16 cellular contexts compared by ENCODE assay signal in the genomic region with DNA sequence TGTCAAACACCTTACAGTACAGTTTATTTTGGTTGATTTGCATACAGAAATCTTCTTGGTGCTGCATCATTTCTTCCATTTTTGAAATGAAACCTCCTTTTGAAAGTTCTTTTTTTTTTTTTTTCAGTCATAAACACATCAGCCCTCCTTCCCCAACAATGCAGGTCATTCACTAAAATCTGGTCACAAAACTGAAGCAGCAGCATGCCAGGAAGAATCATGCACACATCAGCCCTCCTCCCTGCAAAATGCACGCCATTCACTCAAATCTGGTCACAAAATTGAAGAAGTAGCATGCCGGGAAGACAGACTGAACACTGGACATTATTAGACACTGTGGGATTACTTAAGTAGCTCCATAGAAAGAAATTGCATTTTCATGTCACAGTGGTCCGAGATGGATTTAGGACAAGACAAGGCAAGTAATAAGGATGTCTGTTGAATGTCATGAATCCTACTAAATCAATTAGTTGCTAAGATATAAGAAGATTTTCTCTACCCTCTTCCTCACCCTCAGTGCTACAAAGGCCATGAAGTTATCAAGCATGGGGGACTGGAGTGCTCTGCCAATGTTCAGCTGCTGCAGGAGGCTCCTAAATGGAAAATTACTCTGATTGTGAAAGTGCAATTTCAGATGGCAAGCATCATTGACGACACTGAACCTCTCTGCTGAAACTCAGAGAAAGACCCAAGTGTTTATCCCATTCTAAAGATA.
DNase-seq lines count a peak whose midpoint lies in the region; ATAC-seq, FAIRE-seq and TF ChIP-seq lines count a peak whose summit lies in the region.
"Had no signal": no experiment of that assay in that cellular context is flagged by ENCODE, and none has a peak within 500 bp of the region (broad histone marks: within the 10 kb centered on the region; RNA-seq: fewer than 3 reads in every experiment).

No MANE protein-coding gene starts in this region.

- H3K36me3 ChIP-seq in BE2C (no peaks in the 10 kb centered on the region), endodermal cell (ENCODE audit: control insufficient read depth, insufficient read depth, low read length) (no peaks in the 10 kb centered on the region), neuron (ENCODE audit: insufficient read depth, low read length) (no peaks in the 10 kb centered on the region), psoas muscle (ENCODE audit: insufficient read depth in 1 of 2, low read depth in 1 of 2) (no peaks in the 10 kb centered on the region), GM23338 (ENCODE audit: insufficient read depth) (no peaks in the 10 kb centered on the region)
- H3K36me3 ChIP-seq: SJSA1 had no signal

- no peaks in the 10 kb centered on the region for H3F3A ChIP-seq in GM23338 (replicated peaks; ENCODE audit: low read depth)

- peak overlapping the region; percentile 19 for H3K27ac ChIP-seq in endodermal cell (ENCODE audit: low read depth, low read length)
- H3K27ac ChIP-seq in psoas muscle: no peak overlapping the region
- H3K27ac ChIP-seq in GM23338 (ENCODE audit: low read depth): no peak overlapping the region
- H3K27ac ChIP-seq: SJSA1 had no signal

- H3K27me3 ChIP-seq in BE2C (no peaks in the 10 kb centered on the region), endodermal cell (ENCODE audit: control insufficient read depth, insufficient read depth, low read length, poor library complexity, severe bottlenecking) (peaks cover 13% of the 10 kb centered on the region), neuron (ENCODE audit: insufficient read depth, low read length) (no peaks in the 10 kb centered on the region), psoas muscle (ENCODE audit: insufficient read depth in 3 of 3, low read length in 2 of 3) (no peaks in the 10 kb centered on the region), GM23338 (ENCODE audit: insufficient read depth) (no peaks in the 10 kb centered on the region)
- H3K27me3 ChIP-seq: SJSA1 had no signal

- H3K27ac Mint-ChIP-seq in endodermal cell (no peak overlapping the region), GM23338 (no peak overlapping the region)

- WGBS in endodermal cell (ENCODE audit: insufficient coverage in 1 of 2, insufficient read length in 1 of 2), 2 experiments: 95 to 98% methylated on average over 3 to 4 of the region's 4 CpGs
- 33 to 51% (median 39%) methylated on average over 4 of the region's 4 CpGs for WGBS in psoas muscle, 3 donors

- no peaks in the 10 kb centered on the region for H3K9me2 ChIP-seq in GM23338 (ENCODE audit: insufficient read depth)

- peaks cover 23% of the 10 kb centered on the region for H3K4me1 ChIP-seq in BE2C
- H3K4me1 ChIP-seq in endodermal cell (ENCODE audit: control insufficient read depth, insufficient read depth, low read length): no peaks in the 10 kb centered on the region
- peaks cover 6% of the 10 kb centered on the region for H3K4me1 ChIP-seq in neuron (ENCODE audit: insufficient read depth, low read length)
- no peaks in the 10 kb centered on the region for H3K4me1 ChIP-seq in psoas muscle
- peaks cover 2% of the 10 kb centered on the region; the same call in 1 of the 2 replicates for H3K4me1 ChIP-seq in GM23338 (ENCODE audit: insufficient read depth)
- H3K4me1 ChIP-seq: SJSA1 had no signal

- peaks cover 2% of the 10 kb centered on the region for H3K27me3 Mint-ChIP-seq in endodermal cell (ENCODE audit: insufficient read depth)
- H3K27me3 Mint-ChIP-seq in GM23338 (ENCODE audit: insufficient read depth, low read depth, poor library complexity): no peaks in the 10 kb centered on the region

- H4K20me1 ChIP-seq in GM23338 (replicated peaks; ENCODE audit: insufficient read depth): no peaks in the 10 kb centered on the region

- FAIRE-seq in H54 (lab: Jason Lieb, UNC): no peak
- FAIRE-seq: GM12891, GM18507 had no signal

- peak; percentile 44 for DNase-seq in BE2C
- peak; percentile 46 for DNase-seq in NCI-H69 (lab: John Stamatoyannopoulos, UW)
- DNase-seq in endodermal cell: no peak
- no peak for DNase-seq in H54 (ENCODE audit: insufficient read length, low spot score)
- DNase-seq in NCI-H748 treated with DMSO at 0.1 percent for 48 hours (lab: John Stamatoyannopoulos, UW): no peak
- DNase-seq in psoas muscle: no peak
- no peak for DNase-seq in GM23338 (ENCODE audit: low spot score)
- DNase-seq: DMS 273 treated with DMSO at 0.1 percent for 48 hours, GF-D8, GOT3, NCI-H524 treated with DMSO at 0.1 percent for 48 hours, PC-3 had no signal

- TF ChIP-seq CTCF in BE2C (IDR thresholded peaks at IDR 0.05; ENCODE audit: low read depth, low read length) (no peak), endodermal cell (conservative IDR thresholded peaks at IDR 0.05) (no peak), psoas muscle (IDR thresholded peaks at IDR 0.05) (no peak), GM23338 (conservative IDR thresholded peaks at IDR 0.05; ENCODE audit: low read depth in 2 of 2) (no peak)

- no peak for ATAC-seq in psoas muscle
- ATAC-seq in GM23338: no peak
- ATAC-seq: PC-3 had no signal

- H3K9me3 ChIP-seq in BE2C (no peaks in the 10 kb centered on the region), endodermal cell (ENCODE audit: control insufficient read depth, low read length) (no peaks in the 10 kb centered on the region), neuron (ENCODE audit: low read length) (no peaks in the 10 kb centered on the region), psoas muscle (no peaks in the 10 kb centered on the region)
- H3K9me3 ChIP-seq: SJSA1 had no signal

- intact Hi-C loops in psoas muscle (cut with DNase I): no loop called here

- no peaks in the 10 kb centered on the region for H3K79me2 ChIP-seq in GM23338 (replicated peaks; ENCODE audit: insufficient read depth)

- H3K4me3 Mint-ChIP-seq in endodermal cell (no peak overlapping the region), GM23338 (no peak overlapping the region)

- H3K9me3 Mint-ChIP-seq in endodermal cell: no peaks in the 10 kb centered on the region
- H3K9me3 Mint-ChIP-seq in GM23338: no peaks in the 10 kb centered on the region

- H3K4me1 Mint-ChIP-seq in endodermal cell: peaks cover 2% of the 10 kb centered on the region
- peaks cover 4% of the 10 kb centered on the region for H3K4me1 Mint-ChIP-seq in GM23338

- H3K4me3 ChIP-seq in BE2C (ENCODE audit: low read depth, low read length) (peak overlapping the region; percentile 12; the same call in 1 of the 2 replicates), endodermal cell (ENCODE audit: low read length) (no peak overlapping the region), neuron (ENCODE audit: low read length) (no peak overlapping the region), psoas muscle (no peak overlapping the region), GM23338 (no peak overlapping the region)
- H3K4me3 ChIP-seq: SJSA1 had no signal

- peaks cover 1% of the 10 kb centered on the region for H3K36me3 Mint-ChIP-seq in endodermal cell (ENCODE audit: low read depth)
- H3K36me3 Mint-ChIP-seq in GM23338 (ENCODE audit: low read depth): no peaks in the 10 kb centered on the region

- no peak overlapping the region for H3K4me2 ChIP-seq in GM23338

- H3K9ac ChIP-seq in endodermal cell (ENCODE audit: extremely low read depth, low read length, poor library complexity, severe bottlenecking): no peak overlapping the region

- H2AFZ ChIP-seq in neuron (ENCODE audit: low read depth, low read length) (peak overlapping the region; percentile 73), GM23338 (no peak overlapping the region)

- TF ChIP-seq POLR2A in H54 (IDR thresholded peaks at IDR 0.05; ENCODE audit: low read depth, low read length): no peak

TF ChIP-seq in GM23338, 12 proteins besides CTCF, POLR2A, EP300 and RAD21 (continues in another document):
- no peak for TF ChIP-seq CREB1 (CRISPR knock-in tag; IDR thresholded peaks at IDR 0.05; ENCODE audit: low read depth)

Comparison
In these comparisons a context has a peak if more than half of its experiments do, and no peak if none do; other contexts are left out.
1. DNase-seq: peak in BE2C (single experiment) and NCI-H69 (single experiment); none in endodermal cell (single experiment), H54 (single experiment), NCI-H748 treated with DMSO at 0.1 percent for 48 hours (single experiment), psoas muscle (0 of 2) and GM23338 (single experiment).